10 cellular contexts compared by ENCODE assay signal in genomic region chr5:172413601-172414000, GRCh38. TPM values are rescaled to one million over a fixed set of nuclear protein-coding genes. Genes with fewer than 3 reads are reported as not detected.
DNase-seq lines count a peak whose midpoint lies in the region; ATAC-seq and TF ChIP-seq lines count a peak whose summit lies in the region.
"Had no signal": no experiment of that assay in that cellular context is flagged by ENCODE, and none has a peak within 500 bp of the region (broad histone marks: within the 10 kb centered on the region; RNA-seq: fewer than 3 reads in every experiment).

No MANE protein-coding gene starts in this region.

- intact Hi-C loops in stomach (cut with DNase I; ENCODE audit: low total_unique reads) = no loop called here

- peaks cover 80 to 100% (median 94%) of the 10 kb centered on the region in 10 experiments for H3K4me1 ChIP-seq in BLaER1 treated with 17β-estradiol and CSF1 and Interleukin-3, amounts not matched to agents 10 nM and 100 nM
- H3K4me1 ChIP-seq in gastroesophageal sphincter (peaks cover 31 to 87% (median 54%) of the 10 kb centered on the region in 3 donors), stomach (peaks cover 19 to 76% (median 46%) of the 10 kb centered on the region in 4 donors)

- H3K4me2 ChIP-seq in BLaER1 treated with 17β-estradiol and CSF1 and Interleukin-3, amounts not matched to agents 10 nM and 100 nM = peak overlapping the region; percentile 74 to 98 (median 92)

- no peak for ATAC-seq in gastroesophageal sphincter
- ATAC-seq in activated CD4-positive, CD25-positive, alpha-beta regulatory T cell treated with anti-CD3 and anti-CD28 coated beads, Interleukin-2, amount 50 U/mL, for 24 hours = no peak

- TF ChIP-seq CTCF in gastroesophageal sphincter (IDR thresholded peaks at IDR 0.05) (no peak), stomach (IDR thresholded peaks at IDR 0.05) (no peak), brain microvascular endothelial cell (IDR thresholded peaks at IDR 0.05; ENCODE audit: low read depth, low read length, missing control alignments) (no peak)

- no peak for TF ChIP-seq POLR2A in gastroesophageal sphincter (IDR thresholded peaks at IDR 0.05)
- no peak for TF ChIP-seq POLR2A in stomach (IDR thresholded peaks at IDR 0.05)

- H3K27me3 ChIP-seq in BLaER1 treated with 17β-estradiol and CSF1 and Interleukin-3, amounts not matched to agents 10 nM and 100 nM = no peaks in the 10 kb centered on the region
- H3K27me3 ChIP-seq in gastroesophageal sphincter (no peaks in the 10 kb centered on the region), stomach (no peaks in the 10 kb centered on the region), brain microvascular endothelial cell (replicated peaks) (no peaks in the 10 kb centered on the region)

- DNase-seq in SK-N-MC (ENCODE audit: low read depth, low spot score) (no peak), stomach (no peak), brain microvascular endothelial cell (no peak), NK-92 (lab: John Stamatoyannopoulos, UW; ENCODE audit: unreplicated experiment) (no peak)
- no peak for DNase-seq in stimulated activated naive CD4-positive, alpha-beta T cell treated with Interleukin-2 at 50 U/mL for 16 hours (lab: John Stamatoyannopoulos, UW)
- DNase-seq: MV-4-11 had no signal

- H4K20me1 ChIP-seq in BLaER1 treated with 17β-estradiol and CSF1 and Interleukin-3, amounts not matched to agents 10 nM and 100 nM = no peaks in the 10 kb centered on the region; a peak in 1 of 22 replicates

- in situ Hi-C loops in brain microvascular endothelial cell (cut with HindIII; ENCODE audit: low pct_ligation_motif_present, low sequenced_read_pairs) = no loop called here

- H3K36me3 ChIP-seq in BLaER1 treated with 17β-estradiol and CSF1 and Interleukin-3, amounts not matched to agents 10 nM and 100 nM = peaks cover 0 to 23% (median 0%) of the 10 kb centered on the region in 11 experiments; a peak in 6 of 22 replicates
- H3K36me3 ChIP-seq in SK-N-MC (ENCODE audit: insufficient read depth, low read length) (no peaks in the 10 kb centered on the region; the same call in 1 of the 2 replicates), gastroesophageal sphincter (no peaks in the 10 kb centered on the region), stomach (no peaks in the 10 kb centered on the region), brain microvascular endothelial cell (replicated peaks) (peaks cover 3% of the 10 kb centered on the region)

- WGBS in gastroesophageal sphincter (ENCODE audit: low coverage in 1 of 2), 2 donors = 51 to 59% methylated on average over 2 to 3 of the region's 3 CpGs
- WGBS in stomach, 5 donors = 61 to 83% (median 66%) methylated on average over 3 of the region's 3 CpGs

- H3K4me3 ChIP-seq in BLaER1 treated with 17β-estradiol and CSF1 and Interleukin-3, amounts not matched to agents 10 nM and 100 nM = peak overlapping the region in 4 of 10 experiments; percentile 1 to 56 (median 32); a peak in 6 of 20 replicates
- H3K4me3 ChIP-seq in SK-N-MC = no peak overlapping the region
- H3K4me3 ChIP-seq in gastroesophageal sphincter = no peak overlapping the region
- no peak overlapping the region for H3K4me3 ChIP-seq in stomach
- H3K4me3 ChIP-seq in brain microvascular endothelial cell (ENCODE audit: low read depth, low read length) = no peak overlapping the region

- no peaks in the 10 kb centered on the region for H3K9me3 ChIP-seq in BLaER1 treated with 17β-estradiol and CSF1 and Interleukin-3, amounts not matched to agents 10 nM and 100 nM (replicated peaks in 1 of 11)
- no peaks in the 10 kb centered on the region for H3K9me3 ChIP-seq in SK-N-MC (ENCODE audit: low read depth, low read length)
- H3K9me3 ChIP-seq in gastroesophageal sphincter = no peaks in the 10 kb centered on the region
- H3K9me3 ChIP-seq in stomach = no peaks in the 10 kb centered on the region

- peak overlapping the region; percentile 75 to 93 (median 89) for H3K27ac ChIP-seq in BLaER1 treated with 17β-estradiol and CSF1 and Interleukin-3, amounts not matched to agents 10 nM and 100 nM
- H3K27ac ChIP-seq in SK-N-MC (peak overlapping the region; percentile 92), gastroesophageal sphincter (peak overlapping the region; percentile 79 to 92 (median 84)), stomach (peak overlapping the region in 4 of 5 donors; percentile 80 to 94 (median 84)), brain microvascular endothelial cell (no peak overlapping the region)
- H3K27ac ChIP-seq: VCaP had no signal

- H3K9ac ChIP-seq in BLaER1 treated with 17β-estradiol and CSF1 and Interleukin-3, amounts not matched to agents 10 nM and 100 nM = peak overlapping the region; percentile 60 to 82 (median 74); a peak in 21 of 22 replicates
- no peak overlapping the region for H3K9ac ChIP-seq in SK-N-MC (ENCODE audit: insufficient read length)

- TF ChIP-seq EP300 in gastroesophageal sphincter (IDR thresholded peaks at IDR 0.05) = no peak
- no peak for TF ChIP-seq EP300 in stomach (IDR thresholded peaks at IDR 0.05)

RNA-seq across cellular contexts. Expression of gene SH3PXD2B, which starts 40.7 kb away (rescaled TPM):
- total RNA-seq in gastroesophageal sphincter (10 to 100 TPM; 40.2 to 80.9 (median 56.0) TPM), stomach (10 to 100 TPM in 4 of 5 donors, 1 to 10 TPM in 1; 7.2 to 63.0 (median 35.1) TPM)
- polyA plus RNA-seq in stomach = 10 to 100 TPM in 1 of 3 donors, 1 to 10 TPM in 2; 6.7 to 15.8 (median 7.4) TPM
